8 cellular contexts compared by ENCODE assay signal in the genomic region with DNA sequence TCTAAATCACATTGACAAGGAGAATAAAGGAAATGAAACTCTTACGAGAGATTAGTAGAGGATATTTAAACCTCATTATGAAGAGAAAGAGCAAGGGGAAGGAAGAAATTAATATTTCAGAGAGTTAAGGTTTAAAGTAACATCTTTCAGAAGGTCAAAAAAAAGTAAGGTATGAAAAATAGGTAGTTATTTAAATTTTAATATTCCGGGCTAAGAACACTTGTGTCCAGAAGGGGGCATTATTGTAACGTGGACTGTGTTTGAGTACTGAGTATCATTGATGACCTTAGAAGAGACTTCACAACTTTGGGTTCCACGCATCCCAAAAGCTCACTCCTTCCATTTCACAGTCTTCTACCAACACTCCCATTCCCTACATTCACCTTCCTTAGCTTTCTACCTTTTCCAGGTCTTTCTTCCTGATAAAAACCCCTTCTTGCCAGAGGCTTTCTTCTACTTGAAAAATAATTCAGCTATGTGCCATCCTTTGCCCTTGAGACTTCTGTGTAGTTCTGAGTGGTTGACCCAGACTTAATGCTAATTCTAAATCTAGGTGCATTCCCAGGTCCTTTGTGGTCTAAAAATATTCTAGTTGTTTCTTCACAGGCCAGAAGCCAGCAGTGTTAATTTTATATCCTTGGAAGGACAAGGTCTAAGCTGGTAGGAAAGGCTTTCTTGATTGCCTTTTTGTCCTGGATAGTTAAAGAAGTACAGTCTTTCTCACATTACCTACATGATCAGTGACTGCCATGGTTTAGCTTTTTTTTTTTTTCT. TPM values are rescaled to one million over a fixed set of nuclear protein-coding genes. Genes with fewer than 3 reads are reported as not detected.
DNase-seq lines count a peak whose midpoint lies in the region; ATAC-seq, FAIRE-seq and TF ChIP-seq lines count a peak whose summit lies in the region.

No MANE protein-coding gene starts in this region.

- FAIRE-seq in A204.1 (lab: Jason Lieb, UNC) (peak; percentile 66), bronchial epithelial cell (lab: Jason Lieb, UNC) (peak; percentile 86)

- H3K27me3 Mint-ChIP-seq in mesothelial cell of epicardium (ENCODE audit: low read depth), result no peaks in the 10 kb centered on the region

- peak; percentile 62 for DNase-seq in ELR (ENCODE audit: low read depth)
- peak; percentile 79 for DNase-seq in NCI-H2227 treated with DMSO at 0.1 percent for 48 hours (lab: John Stamatoyannopoulos, UW)
- peak; percentile 55 for DNase-seq in bronchial epithelial cell (ENCODE audit: low read depth)
- DNase-seq in mesothelial cell of epicardium (ENCODE audit: low spot score in 2 of 2, unreplicated experiment in 2 of 2), result no peak
- no peak for DNase-seq in DMS79 treated with DMSO at 0.1 percent for 48 hours (lab: John Stamatoyannopoulos, UW)
- DNase-seq in T-helper 9 cell, result no peak

- peaks cover 9% of the 10 kb centered on the region for H3K36me3 Mint-ChIP-seq in mesothelial cell of epicardium

- no peak overlapping the region for H3K4me3 ChIP-seq in bronchial epithelial cell (ENCODE audit: low read depth, low read length)

- no peaks in the 10 kb centered on the region for H3K36me3 ChIP-seq in bronchial epithelial cell (ENCODE audit: control insufficient read depth, insufficient read depth, low read length)

- H3K4me3 Mint-ChIP-seq in mesothelial cell of epicardium, result no peak overlapping the region

- peak overlapping the region; percentile 19 for H3K27ac Mint-ChIP-seq in mesothelial cell of epicardium

- TF ChIP-seq CTCF in bronchial epithelial cell (IDR thresholded peaks at IDR 0.05; ENCODE audit: insufficient read depth, low read length, severe bottlenecking), result peak; percentile 48
- TF ChIP-seq CTCF in mesothelial cell of epicardium (IDR thresholded peaks at IDR 0.05; ENCODE audit: unreplicated experiment), result peak; percentile 40

- H3K9me3 Mint-ChIP-seq in mesothelial cell of epicardium, result no peaks in the 10 kb centered on the region

- ATAC-seq in esophagus mucosa, result no peak

- no peaks in the 10 kb centered on the region for H3K27me3 ChIP-seq in bronchial epithelial cell (ENCODE audit: control insufficient read depth, insufficient read depth, low read length)

- peaks cover 13% of the 10 kb centered on the region for H3K4me1 Mint-ChIP-seq in mesothelial cell of epicardium

RNA-seq across cellular contexts. Expression of gene DYNC1I2, which starts 16.5 kb away (rescaled TPM):
- total RNA-seq in bronchial epithelial cell (95.1 and 103 TPM in 2 replicates), mesothelial cell of epicardium (111 to 112 TPM (median 112 TPM) in 3 replicates), esophagus mucosa (75.7 TPM)

Comparison
In these comparisons a context has a peak if more than half of its experiments do, and no peak if none do; other contexts are left out.
1. DNase-seq: peak in ELR (single experiment), NCI-H2227 treated with DMSO at 0.1 percent for 48 hours (single experiment) and bronchial epithelial cell (single experiment); none in mesothelial cell of epicardium (0 of 2), DMS79 treated with DMSO at 0.1 percent for 48 hours (single experiment) and T-helper 9 cell (single experiment).